ENCODE assay signal across 3 cellular contexts in genomic region chr7:135721198-135721820, GRCh38.
TF ChIP-seq lines count a peak whose summit lies in the region.

No MANE protein-coding gene starts in this region.

TF ChIP-seq in GM23338, 12 proteins besides CTCF, POLR2A, EP300 and RAD21:
- no peak for TF ChIP-seq ZNF114 (CRISPR knock-in tag; IDR thresholded peaks at IDR 0.05)
- no peak for TF ChIP-seq ETS1 (IDR thresholded peaks at IDR 0.05)
- no peak for TF ChIP-seq STAT1 (IDR thresholded peaks at IDR 0.05; ENCODE audit: unreplicated experiment)
- TF ChIP-seq EZH2phosphoT487 (IDR thresholded peaks at IDR 0.05; ENCODE audit: unreplicated experiment): no peak
- TF ChIP-seq EZH2 (IDR thresholded peaks at IDR 0.05; ENCODE audit: low read depth, unreplicated experiment): no peak
- TF ChIP-seq ZNF331 (CRISPR knock-in tag; IDR thresholded peaks at IDR 0.05; ENCODE audit: low read depth): no peak

TF ChIP-seq in IMR-90, 13 proteins besides CTCF, POLR2A, EP300 and RAD21:
- TF ChIP-seq USF2 (IDR thresholded peaks at IDR 0.05; ENCODE audit: low read depth, low read length) (no peak), MXI1 (IDR thresholded peaks at IDR 0.05; ENCODE audit: borderline replicate concordance, low read depth, low read length) (no peak), FOS (IDR thresholded peaks at IDR 0.05; ENCODE audit: low read depth, low read length) (no peak), SMC3 (IDR thresholded peaks at IDR 0.05; ENCODE audit: low read depth, low read length) (no peak), BHLHE40 (IDR thresholded peaks at IDR 0.05; ENCODE audit: low read depth, low read length) (no peak), CHD1 (IDR thresholded peaks at IDR 0.05; ENCODE audit: low read depth, low read length) (no peak), RCOR1 (IDR thresholded peaks at IDR 0.05; ENCODE audit: insufficient replicate concordance, low read length) (no peak), MAFK (IDR thresholded peaks at IDR 0.05; ENCODE audit: low read depth, low read length) (no peak), NFE2L2 (IDR thresholded peaks at IDR 0.05; ENCODE audit: low read depth, low read length) (no peak)

TF ChIP-seq in H1, 55 proteins besides CTCF, POLR2A, EP300 and RAD21:
- TF ChIP-seq PHF8 (conservative IDR thresholded peaks at IDR 0.05; ENCODE audit: low read depth, low read length): no peak
- TF ChIP-seq POU5F1 (IDR thresholded peaks at IDR 0.05; ENCODE audit: low read depth, low read length): no peak
- no peak for TF ChIP-seq EZH2 (IDR thresholded peaks at IDR 0.05; ENCODE audit: low read depth, low read length, severe bottlenecking)
- TF ChIP-seq TCF12 (IDR thresholded peaks at IDR 0.05; ENCODE audit: low read depth, low read length): no peak
- no peak for TF ChIP-seq CEBPB (IDR thresholded peaks at IDR 0.05; ENCODE audit: low read depth, low read length)
